In the genomic region with DNA sequence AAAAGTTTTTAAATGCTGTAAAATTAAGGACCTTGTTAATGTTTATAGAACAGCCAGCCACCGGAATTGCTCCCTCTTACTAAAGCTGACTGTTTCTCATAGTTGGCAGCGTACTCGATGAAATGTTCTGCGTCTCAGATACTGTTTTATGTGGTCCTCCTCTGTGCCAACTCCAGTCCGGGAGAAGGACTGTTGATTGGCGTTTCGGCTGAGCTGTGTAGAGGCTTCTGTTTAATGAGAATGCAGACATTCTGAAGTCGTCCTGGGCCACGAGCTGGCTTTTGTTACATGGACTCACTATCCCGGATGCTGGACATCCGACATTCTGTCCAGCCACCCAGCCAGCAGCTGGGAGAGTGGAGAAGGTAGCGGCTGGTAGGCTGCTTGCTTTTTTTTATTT, we compare ENCODE assay signal across 13 cellular contexts.
DNase-seq lines count a peak whose midpoint lies in the region; ATAC-seq and TF ChIP-seq lines count a peak whose summit lies in the region.
"Had no signal": no experiment of that assay in that cellular context is flagged by ENCODE, and none has a peak within 500 bp of the region (broad histone marks: within the 10 kb centered on the region; RNA-seq: fewer than 3 reads in every experiment).

No MANE protein-coding gene starts in this region.

- peak overlapping the region; percentile 45 for H3K4me3 ChIP-seq in adipocyte (ENCODE audit: low read length)
- H3K4me3 ChIP-seq: colonic mucosa had no signal

- intact Hi-C loops in Right ventricle myocardium superior (cut with DNase I): no loop called here

- no peak overlapping the region for H3K27ac Mint-ChIP-seq in stimulated activated naive CD8-positive, alpha-beta T cell treated with anti-CD3 and anti-CD28 coated beads, Interleukin-15, amount 100 ng/mL, for 72 hours

- no peak for TF ChIP-seq POLR2A in GM18505 (IDR thresholded peaks at IDR 0.05; ENCODE audit: borderline replicate concordance, extremely low read depth, insufficient read depth, insufficient read length)

- peaks cover 5% of the 10 kb centered on the region for H3K36me3 ChIP-seq in adipocyte (ENCODE audit: control insufficient read depth, insufficient read depth, low read length, severe bottlenecking)
- H3K36me3 ChIP-seq: colonic mucosa had no signal

- DNase-seq in Ammon's horn (ENCODE audit: low spot score) (peak; percentile 92), adipocyte (ENCODE audit: low read depth) (no peak), Right ventricle myocardium superior (no peak), pons (ENCODE audit: low spot score) (peak; percentile 95)
- DNase-seq in stimulated activated naive CD8-positive, alpha-beta T cell treated with anti-CD3 and anti-CD28 coated beads, Interleukin-15, amount 100 ng/mL, for 72 hours: no peak
- DNase-seq: activated CD8-positive, alpha-beta memory T cell treated with anti-CD3 and anti-CD28 coated beads for 24 hours; CD4-positive, alpha-beta memory T cell; colonic mucosa; stimulated activated CD4-positive, alpha-beta T cell treated with anti-CD3 and anti-CD28 coated beads, Interleukin-2, amount 100 ng/mL, for 24 hours had no signal

- no peaks in the 10 kb centered on the region for H3K27me3 Mint-ChIP-seq in stimulated activated naive CD8-positive, alpha-beta T cell treated with anti-CD3 and anti-CD28 coated beads, Interleukin-15, amount 100 ng/mL, for 72 hours
- H3K27me3 Mint-ChIP-seq: CD4-positive, alpha-beta memory T cell had no signal

- H3K4me1 Mint-ChIP-seq in stimulated activated naive CD8-positive, alpha-beta T cell treated with anti-CD3 and anti-CD28 coated beads, Interleukin-15, amount 100 ng/mL, for 72 hours: peaks cover 11% of the 10 kb centered on the region

- H3K9me3 Mint-ChIP-seq in stimulated activated naive CD8-positive, alpha-beta T cell treated with anti-CD3 and anti-CD28 coated beads, Interleukin-15, amount 100 ng/mL, for 72 hours: no peaks in the 10 kb centered on the region
- H3K9me3 Mint-ChIP-seq: CD4-positive, alpha-beta memory T cell had no signal

- ATAC-seq in Right ventricle myocardium superior (ENCODE audit: poor library complexity) (peak; percentile 78), GM18861 (IDR thresholded peaks at IDR 0.05; ENCODE audit: unreplicated experiment) (no peak), GM18867 (IDR thresholded peaks at IDR 0.05; ENCODE audit: unreplicated experiment) (no peak), GM18505 (IDR thresholded peaks at IDR 0.05; ENCODE audit: unreplicated experiment) (no peak)
- ATAC-seq in stimulated activated naive CD8-positive, alpha-beta T cell treated with anti-CD3 and anti-CD28 coated beads, Interleukin-15, amount 100 ng/mL, for 72 hours: no peak
- ATAC-seq: SK-N-SH treated with all-trans-retinoic acid at 6 μM for 48 hours had no signal

- no peaks in the 10 kb centered on the region for H3K27me3 ChIP-seq in adipocyte (replicated peaks; ENCODE audit: control insufficient read depth, insufficient read depth, low read length)
- H3K27me3 ChIP-seq: colonic mucosa had no signal

- peak overlapping the region; percentile 70 for H3K9ac ChIP-seq in adipocyte (ENCODE audit: low read length)

- H3K9me3 ChIP-seq in adipocyte (ENCODE audit: control insufficient read depth, low read length): no peaks in the 10 kb centered on the region
- H3K9me3 ChIP-seq: colonic mucosa had no signal

- H3K4me1 ChIP-seq in adipocyte (ENCODE audit: control insufficient read depth, insufficient read depth, low read length): peaks cover 30% of the 10 kb centered on the region
- H3K4me1 ChIP-seq: colonic mucosa had no signal

- H3K4me3 Mint-ChIP-seq in stimulated activated naive CD8-positive, alpha-beta T cell treated with anti-CD3 and anti-CD28 coated beads, Interleukin-15, amount 100 ng/mL, for 72 hours: no peak overlapping the region
- H3K4me3 Mint-ChIP-seq: CD4-positive, alpha-beta memory T cell had no signal

Comparison
In these comparisons a context has a peak if more than half of its experiments do, and no peak if none do; other contexts are left out.
1. DNase-seq: peak in Ammon's horn (single experiment) and pons (single experiment); none in adipocyte (single experiment), Right ventricle myocardium superior (single experiment) and stimulated activated naive CD8-positive, alpha-beta T cell treated with anti-CD3 and anti-CD28 coated beads, Interleukin-15, amount 100 ng/mL, for 72 hours (0 of 2).